ENCODE assay signal across 8 cellular contexts in genomic region chr2:219441451-219442205, GRCh38. TPM values are rescaled to one million over a fixed set of nuclear protein-coding genes. Genes with fewer than 3 reads are reported as not detected.
DNase-seq lines count a peak whose midpoint lies in the region; ATAC-seq and TF ChIP-seq lines count a peak whose summit lies in the region.

No MANE protein-coding gene starts in this region.

- peaks cover 13% of the 10 kb centered on the region for H3K4me1 Mint-ChIP-seq in activated naive CD4-positive, alpha-beta T cell treated with anti-CD3 and anti-CD28 coated beads, Interleukin-2, amount 10 ng/mL, durations not matched to agents 7 days and 5 days

- peaks cover 24% of the 10 kb centered on the region for H3K4me1 ChIP-seq in NT2/D1 (ENCODE audit: insufficient read depth, insufficient read length)

- ATAC-seq in GM18505 (IDR thresholded peaks at IDR 0.05; ENCODE audit: unreplicated experiment) (no peak), GM21723 (IDR thresholded peaks at IDR 0.05; ENCODE audit: unreplicated experiment) (no peak)

- peak overlapping the region; percentile 58 for H3K4me3 ChIP-seq in NT2/D1 (ENCODE audit: insufficient read length, low read depth)

- H3K27me3 Mint-ChIP-seq in activated naive CD4-positive, alpha-beta T cell treated with anti-CD3 and anti-CD28 coated beads, Interleukin-2, amount 10 ng/mL, durations not matched to agents 7 days and 5 days: peaks cover 47% of the 10 kb centered on the region

- H3K27ac Mint-ChIP-seq in activated naive CD4-positive, alpha-beta T cell treated with anti-CD3 and anti-CD28 coated beads, Interleukin-2, amount 10 ng/mL, durations not matched to agents 7 days and 5 days: no peak overlapping the region

- no peaks in the 10 kb centered on the region for H3K9me3 Mint-ChIP-seq in activated naive CD4-positive, alpha-beta T cell treated with anti-CD3 and anti-CD28 coated beads, Interleukin-2, amount 10 ng/mL, durations not matched to agents 7 days and 5 days

- H3K36me3 ChIP-seq in NT2/D1 (ENCODE audit: insufficient read depth, insufficient read length, low read length): peaks cover 23% of the 10 kb centered on the region

- no peaks in the 10 kb centered on the region for H3K36me3 Mint-ChIP-seq in activated naive CD4-positive, alpha-beta T cell treated with anti-CD3 and anti-CD28 coated beads, Interleukin-2, amount 10 ng/mL, durations not matched to agents 7 days and 5 days

- no peak for TF ChIP-seq POLR2A in GM18505 (IDR thresholded peaks at IDR 0.05; ENCODE audit: borderline replicate concordance, extremely low read depth, insufficient read depth, insufficient read length)

- no peak for TF ChIP-seq CTCF in GM13977 (IDR thresholded peaks at IDR 0.05; ENCODE audit: extremely low read depth, insufficient read depth, missing control alignments)

- peak overlapping the region; percentile 66 for H3K4me3 Mint-ChIP-seq in activated naive CD4-positive, alpha-beta T cell treated with anti-CD3 and anti-CD28 coated beads, Interleukin-2, amount 10 ng/mL, durations not matched to agents 7 days and 5 days

- peaks cover 61% of the 10 kb centered on the region for H3K27me3 ChIP-seq in NT2/D1 (ENCODE audit: insufficient read depth, insufficient read length)

- no peaks in the 10 kb centered on the region for H3K9me3 ChIP-seq in NT2/D1 (ENCODE audit: insufficient read depth, low read length)

- in situ Hi-C loops in GM13977 (cut with MboI; ENCODE audit: low pct_unique_long_range_greater_than_20kb, low sequenced_read_pairs, unreplicated experiment): no loop called here

- DNase-seq in GM13977 (ENCODE audit: low spot score): peak; percentile 86
- no peak for DNase-seq in NT2/D1 (ENCODE audit: low read depth, low spot score)
- peak; percentile 70 for DNase-seq in activated naive CD4-positive, alpha-beta T cell treated with anti-CD3 and anti-CD28 coated beads, Interleukin-2, amount 10 ng/mL, durations not matched to agents 7 days and 5 days
- DNase-seq in head of caudate nucleus: peak in 22 of 42 donors; percentile 33 to 70 (median 46)
- DNase-seq in posterior vena cava (ENCODE audit: low spot score): peak; percentile 81
- DNase-seq in NCI-H1694 treated with DMSO at 0.1 percent for 48 hours (lab: John Stamatoyannopoulos, UW): no peak

- CTCF ChIA-PET in activated naive CD4-positive, alpha-beta T cell treated with anti-CD3 and anti-CD28 coated beads, Interleukin-2, amount 10 ng/mL, durations not matched to agents 7 days and 5 days (lab: Charles Lee): interaction anchor here (0.9 to 1.2 kb wide), 3 partner anchors 39 to 88 kb away, joined by 3 to 4 read pairs (median 3); no protein-coding TSS in a partner anchor

- H3K9ac ChIP-seq in NT2/D1 (ENCODE audit: insufficient read length, low read depth): peak overlapping the region; percentile 80

- intact Hi-C loops in head of caudate nucleus (cut with DNase I): no loop called here
- intact Hi-C loops in posterior vena cava (cut with DNase I): no loop called here

RNA-seq across cellular contexts. Expression of gene SPEG, which starts 7.0 kb away (rescaled TPM):
- 100 to 1,000 TPM; 175 to 217 TPM for total RNA-seq in posterior vena cava

RNA-seq across cellular contexts. Expression of gene DES, which starts 23.5 kb away (rescaled TPM):
- 1,000 to 10,000 TPM; 6,561 to 7,652 TPM for total RNA-seq in posterior vena cava

RNA-seq across cellular contexts. Expression of gene DNPEP, which starts 53.9 kb away (rescaled TPM):
- total RNA-seq in posterior vena cava: 10 to 100 TPM; 41.9 to 44.0 TPM

RNA-seq across cellular contexts. Expression of gene GMPPA, which starts 57.1 kb away (rescaled TPM):
- total RNA-seq in posterior vena cava: 10 to 100 TPM; 33.9 to 42.8 TPM

Comparison
In these comparisons a context has a peak if more than half of its experiments do, and no peak if none do; other contexts are left out.
1. DNase-seq: peak in GM13977 (single experiment), activated naive CD4-positive, alpha-beta T cell treated with anti-CD3 and anti-CD28 coated beads, Interleukin-2, amount 10 ng/mL, durations not matched to agents 7 days and 5 days (single experiment), head of caudate nucleus (22 of 42) and posterior vena cava (single experiment); none in NT2/D1 (single experiment) and NCI-H1694 treated with DMSO at 0.1 percent for 48 hours (single experiment).